Comparison of ENCODE assay signal across 13 cellular contexts in the genomic region with DNA sequence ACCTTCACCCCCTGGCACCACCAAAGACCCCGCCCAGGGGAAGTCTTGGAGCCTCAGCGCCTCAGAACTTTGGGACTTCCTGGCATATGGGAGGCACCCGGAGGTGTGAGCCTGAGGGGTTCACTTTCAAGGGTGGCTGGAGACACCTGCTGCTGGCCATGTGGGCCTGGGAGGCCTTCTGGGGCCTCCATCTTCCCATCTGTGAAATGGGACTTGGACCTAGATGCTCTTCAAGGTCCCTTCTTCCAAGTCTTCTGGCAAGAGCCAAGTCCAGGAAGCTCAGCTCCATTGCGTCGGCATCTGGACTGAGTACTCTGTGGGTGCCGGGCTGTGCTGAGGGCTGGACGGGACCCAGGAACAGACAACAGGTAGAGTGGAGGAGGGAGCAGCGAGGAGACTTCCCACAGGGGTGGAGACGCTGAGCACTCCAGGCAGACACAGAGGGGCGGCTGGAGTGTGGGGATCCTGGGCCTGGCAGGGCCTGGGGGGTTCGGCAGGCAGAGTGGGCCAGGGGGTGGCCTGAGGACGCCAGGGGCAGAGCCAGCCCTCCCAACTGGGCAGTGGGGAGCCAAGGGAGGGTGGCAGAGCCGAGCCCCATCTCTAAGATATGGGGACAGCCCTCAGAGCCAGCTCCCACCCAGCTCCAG. TPM values are rescaled to one million over a fixed set of nuclear protein-coding genes. Genes with fewer than 3 reads are reported as not detected.
A peak's percentile ranks its signal among the peaks of the same experiment; 100 is the strongest.
DNase-seq lines count a peak whose midpoint lies in the region; ATAC-seq, FAIRE-seq and TF ChIP-seq lines count a peak whose summit lies in the region.
"Had no signal": no experiment of that assay in that cellular context is flagged by ENCODE, and none has a peak within 500 bp of the region (broad histone marks: within the 10 kb centered on the region; RNA-seq: fewer than 3 reads in every experiment).

No MANE protein-coding gene starts in this region.

- no peaks in the 10 kb centered on the region for H3K9me3 Mint-ChIP-seq in activated naive CD4-positive, alpha-beta T cell treated with anti-CD3 and anti-CD28 coated beads for 36 hours

- no peak for TF ChIP-seq EP300 in suprapubic skin (IDR thresholded peaks at IDR 0.05)

- H3K4me3 ChIP-seq in esophagus squamous epithelium (no peak overlapping the region), suprapubic skin (no peak overlapping the region), small intestine (ENCODE audit: low read depth in 1 of 2, low read length in 2 of 2) (no peak overlapping the region)

- TF ChIP-seq CTCF in VCaP (conservative IDR thresholded peaks at IDR 0.05) (no peak), esophagus squamous epithelium (IDR thresholded peaks at IDR 0.05) (no peak), suprapubic skin (IDR thresholded peaks at IDR 0.05) (no peak)

- peak overlapping the region; percentile 90 for H3K27ac Mint-ChIP-seq in activated naive CD4-positive, alpha-beta T cell treated with anti-CD3 and anti-CD28 coated beads for 36 hours

- H3K36me3 ChIP-seq in esophagus squamous epithelium (no peaks in the 10 kb centered on the region), suprapubic skin (no peaks in the 10 kb centered on the region), small intestine (ENCODE audit: control insufficient read depth in 2 of 2, insufficient read depth in 2 of 2, low read length in 2 of 2) (no peaks in the 10 kb centered on the region)

- 83% methylated on average over 1 of the region's 13 CpGs; no CpG with 5 or more reads in 1 of the 2 donors for whole genome bisulfite sequencing in esophagus squamous epithelium, 2 donors
- WGBS in suprapubic skin, result 87% methylated on average over 8 of the region's 13 CpGs
- 76 to 87% (median 86%) methylated on average over 10 to 13 of the region's 13 CpGs for WGBS in small intestine, 3 donors

- peaks cover 40 to 64% (median 51%) of the 10 kb centered on the region in 3 donors for H3K4me1 ChIP-seq in esophagus squamous epithelium
- H3K4me1 ChIP-seq in suprapubic skin, result peaks cover 59% of the 10 kb centered on the region
- H3K4me1 ChIP-seq in small intestine (ENCODE audit: control insufficient read depth in 2 of 2, insufficient read depth in 1 of 2, low read depth in 1 of 2, low read length in 1 of 2), result peaks cover 3 to 11% of the 10 kb centered on the region in 2 donors

- no peaks in the 10 kb centered on the region for H3K27me3 Mint-ChIP-seq in activated naive CD4-positive, alpha-beta T cell treated with anti-CD3 and anti-CD28 coated beads for 36 hours (ENCODE audit: low read depth)

- intact Hi-C loops in activated naive CD4-positive, alpha-beta T cell treated with anti-CD3 and anti-CD28 coated beads for 36 hours (cut with micrococcal nuclease), result loop anchor here (5.0 kb wide), 2 partner anchors 207 to 1053 kb away; a partner anchor contains a TSS
- intact Hi-C loops in esophagus squamous epithelium (cut with DNase I), result no loop called here

- peaks cover 55% of the 10 kb centered on the region for H3K4me1 Mint-ChIP-seq in activated naive CD4-positive, alpha-beta T cell treated with anti-CD3 and anti-CD28 coated beads for 36 hours (ENCODE audit: low read depth)

- CTCF ChIA-PET in activated naive CD4-positive, alpha-beta T cell treated with anti-CD3 and anti-CD28 coated beads for 36 hours (lab: Charles Lee), result interaction anchor here (1.0 kb wide), 1 partner anchor 41 kb away, joined by 4 read pairs; no protein-coding TSS in a partner anchor

- H3K9me3 ChIP-seq in esophagus squamous epithelium (no peaks in the 10 kb centered on the region), suprapubic skin (no peaks in the 10 kb centered on the region), small intestine (ENCODE audit: control insufficient read depth, low read depth) (no peaks in the 10 kb centered on the region)

- FAIRE-seq in small intestine (lab: Jason Lieb, UNC), result no peak

- no peaks in the 10 kb centered on the region for H3K36me3 Mint-ChIP-seq in activated naive CD4-positive, alpha-beta T cell treated with anti-CD3 and anti-CD28 coated beads for 36 hours (ENCODE audit: low read depth)

- DNase-seq in activated naive CD4-positive, alpha-beta T cell treated with anti-CD3 and anti-CD28 coated beads for 36 hours, result no peak
- DNase-seq in activated naive CD4-positive, alpha-beta T cell treated with anti-CD3 and anti-CD28 coated beads, Interleukin-2, amount 50 U/mL, for 16 hours, result no peak
- no peak for DNase-seq in esophagus squamous epithelium (lab: John Stamatoyannopoulos, UW)
- no peak for DNase-seq in suprapubic skin (ENCODE audit: low spot score in 2 of 2)
- DNase-seq in small intestine, result no peak
- DNase-seq in 8988T, result no peak
- DNase-seq: EL, NCI-H1694 treated with DMSO at 0.1 percent for 48 hours, NCI-H82 had no signal

- TF ChIP-seq POLR2A in esophagus squamous epithelium (IDR thresholded peaks at IDR 0.05) (no peak), suprapubic skin (IDR thresholded peaks at IDR 0.05) (no peak)

- peak overlapping the region; percentile 99 for H3K27ac ChIP-seq in VCaP
- peak overlapping the region in 3 of 4 donors; percentile 64 to 86 (median 69) for H3K27ac ChIP-seq in esophagus squamous epithelium
- peak overlapping the region; percentile 63 for H3K27ac ChIP-seq in suprapubic skin
- H3K27ac ChIP-seq in small intestine (ENCODE audit: low read depth in 1 of 2, low read length in 1 of 2), result peak overlapping the region in 1 of 2 donors; percentile 51

- peaks cover 0 to 86% (median 0%) of the 10 kb centered on the region in 4 donors for H3K27me3 ChIP-seq in esophagus squamous epithelium
- H3K27me3 ChIP-seq in suprapubic skin, result no peaks in the 10 kb centered on the region
- H3K27me3 ChIP-seq in small intestine (ENCODE audit: control insufficient read depth in 2 of 2, insufficient read depth in 2 of 2, low read length in 2 of 2), result no peaks in the 10 kb centered on the region

- peak overlapping the region; percentile 36 for H3K4me3 Mint-ChIP-seq in activated naive CD4-positive, alpha-beta T cell treated with anti-CD3 and anti-CD28 coated beads for 36 hours

- no peak for ATAC-seq in HG03460 (IDR thresholded peaks at IDR 0.05; ENCODE audit: unreplicated experiment)

RNA-seq across cellular contexts. Expression of a gene that starts 9.3 kb away (rescaled TPM):
- 10 to 100 TPM; 19.7 to 22.7 TPM for total RNA-seq in activated naive CD4-positive, alpha-beta T cell treated with anti-CD3 and anti-CD28 coated beads for 36 hours
- total RNA-seq in esophagus squamous epithelium (10 to 100 TPM in 3 of 4 donors, 1 to 10 TPM in 1; 6.1 to 17.2 (median 11.9) TPM), suprapubic skin (100 to 1,000 TPM; 105 to 198 (median 150) TPM)
- 10 to 100 TPM; 10.5 to 39.3 (median 15.4) TPM for polyA plus RNA-seq in small intestine

RNA-seq across cellular contexts. Expression of a gene that starts 34.1 kb away (rescaled TPM):
- not detected for total RNA-seq in activated naive CD4-positive, alpha-beta T cell treated with anti-CD3 and anti-CD28 coated beads for 36 hours
- not detected for total RNA-seq in esophagus squamous epithelium
- not detected for total RNA-seq in suprapubic skin
- not detected for polyA plus RNA-seq in small intestine
- total RNA-seq: LHCN-M2, lower leg skin had no signal

RNA-seq across cellular contexts. Expression of a gene that starts 45.1 kb away (rescaled TPM):
- total RNA-seq in activated naive CD4-positive, alpha-beta T cell treated with anti-CD3 and anti-CD28 coated beads for 36 hours, result 10 to 100 TPM; 26.8 to 27.3 TPM
- total RNA-seq in esophagus squamous epithelium (10 to 100 TPM; 15.5 to 28.3 (median 22.8) TPM), suprapubic skin (10 to 100 TPM; 51.5 to 79.3 (median 63.3) TPM)
- 10 to 100 TPM; 25.6 to 40.3 (median 30.8) TPM for polyA plus RNA-seq in small intestine

RNA-seq across cellular contexts. Expression of a gene that starts 48.5 kb away (rescaled TPM):
- 1 to 10 TPM; 6.6 to 9.4 TPM for total RNA-seq in activated naive CD4-positive, alpha-beta T cell treated with anti-CD3 and anti-CD28 coated beads for 36 hours
- total RNA-seq in esophagus squamous epithelium (10 to 100 TPM in 1 of 4 donors, 1 to 10 TPM in 3; 4.5 to 10.6 (median 6.3) TPM), suprapubic skin (10 to 100 TPM; 10.1 to 18.8 (median 15.7) TPM)
- polyA plus RNA-seq in small intestine, result 10 to 100 TPM; 11.1 to 20.8 (median 19.9) TPM

Comparison
In these comparisons a context has a peak if more than half of its experiments do, and no peak if none do; other contexts are left out.
1. RNA of a gene that starts 9.3 kb away (total RNA-seq): 105 to 198 TPM in suprapubic skin; 19.7 to 22.7 TPM in activated naive CD4-positive, alpha-beta T cell treated with anti-CD3 and anti-CD28 coated beads for 36 hours and 6.1 to 17.2 TPM in esophagus squamous epithelium; every median in the first group is over 4 times any median in the second.